In genomic region chr3:65018801-65019200, GRCh38 we compare ENCODE assay signal across 19 cellular contexts.
"Had no signal": no experiment of that assay in that cellular context is flagged by ENCODE, and none has a peak within 500 bp of the region (broad histone marks: within the 10 kb centered on the region; RNA-seq: fewer than 3 reads in every experiment).

No MANE protein-coding gene starts in this region.

- H3K4me1 Mint-ChIP-seq: activated CD4-positive, alpha-beta T cell treated with anti-CD3 and anti-CD28 coated beads for 36 hours; naive B cell; stimulated activated naive CD8-positive, alpha-beta T cell treated with anti-CD3 and anti-CD28 coated beads, Interleukin-15, amount 100 ng/mL, for 72 hours had no signal

- H3K27me3 Mint-ChIP-seq: activated CD4-positive, alpha-beta memory T cell treated with anti-CD3 and anti-CD28 coated beads for 36 hours; activated CD4-positive, alpha-beta T cell treated with anti-CD3 and anti-CD28 coated beads for 36 hours; activated naive CD8-positive, alpha-beta T cell; dendritic cell treated with granulocyte-macrophage colony-stimulating factor and Interleukin-4, amounts not matched to agents 40 ng/mL and 50 ng/mL, for 4 days; naive B cell; stimulated activated naive CD8-positive, alpha-beta T cell treated with anti-CD3 and anti-CD28 coated beads, Interleukin-15, amount 100 ng/mL, for 72 hours had no signal

- H3K27ac ChIP-seq: neural progenitor cell, suprapubic skin had no signal

- H3K4me3 ChIP-seq: mucosa of descending colon, neural progenitor cell, smooth muscle cell, suprapubic skin had no signal

- H3K27me3 ChIP-seq: neural progenitor cell, suprapubic skin had no signal

- H3K9me3 Mint-ChIP-seq: activated CD4-positive, alpha-beta memory T cell treated with anti-CD3 and anti-CD28 coated beads for 36 hours; neural progenitor cell had no signal

- H3K27ac Mint-ChIP-seq: activated CD4-positive, alpha-beta memory T cell treated with anti-CD3 and anti-CD28 coated beads for 36 hours; activated CD4-positive, alpha-beta T cell treated with anti-CD3 and anti-CD28 coated beads for 36 hours; activated naive CD8-positive, alpha-beta T cell; activated T-helper 1 cell treated with anti-CD3 and anti-CD28 coated beads, Interleukin-12 subunit alpha, Interleukin-12 subunit beta, Interleukin-2, Interleukin-4 antibody, amounts not matched to agents 30 ng/mL and 10 ng/mL and 1 ng/mL, durations not matched to agents 14 hours and 24 hours and 36 hours; dendritic cell treated with granulocyte-macrophage colony-stimulating factor and Interleukin-4, amounts not matched to agents 40 ng/mL and 50 ng/mL, for 4 days; naive B cell; neural progenitor cell; stimulated activated naive CD8-positive, alpha-beta T cell treated with anti-CD3 and anti-CD28 coated beads, Interleukin-15, amount 100 ng/mL, for 72 hours; WTC11 had no signal

- ATAC-seq: activated CD4-positive, alpha-beta T cell treated with anti-CD3 and anti-CD28 coated beads for 36 hours; left cardiac atrium; mucosa of descending colon; sciatic nerve; stimulated activated naive CD8-positive, alpha-beta T cell treated with anti-CD3 and anti-CD28 coated beads, Interleukin-15, amount 100 ng/mL, for 72 hours had no signal

- H3K36me3 ChIP-seq: neural progenitor cell, suprapubic skin had no signal

- DNase-seq: activated CD4-positive, alpha-beta memory T cell treated with anti-CD3 and anti-CD28 coated beads for 36 hours; activated CD4-positive, alpha-beta T cell treated with anti-CD3 and anti-CD28 coated beads for 36 hours; activated gamma-delta T cell treated with Interleukin-2 at 50 U/mL for 16 hours; activated T-cell treated with anti-CD3 and anti-CD28 coated beads for 4 hours; effector CD8-positive, alpha-beta T cell; left cardiac atrium; mucosa of descending colon; naive B cell; stimulated activated CD4-positive, alpha-beta T cell treated with anti-CD3 and anti-CD28 coated beads, Interleukin-4, amount 100 ng/mL, for 1 hour; stimulated activated naive CD8-positive, alpha-beta T cell treated with anti-CD3 and anti-CD28 coated beads, Interleukin-15, amount 100 ng/mL, for 72 hours; trophoblast cell had no signal

- H3K9me3 ChIP-seq: mucosa of descending colon, suprapubic skin had no signal

- H3K36me3 Mint-ChIP-seq: activated CD4-positive, alpha-beta memory T cell treated with anti-CD3 and anti-CD28 coated beads for 36 hours; activated naive CD8-positive, alpha-beta T cell; naive B cell; neural progenitor cell; WTC11 had no signal

- H3K4me3 Mint-ChIP-seq: activated CD4-positive, alpha-beta memory T cell treated with anti-CD3 and anti-CD28 coated beads for 36 hours; activated CD4-positive, alpha-beta T cell treated with anti-CD3 and anti-CD28 coated beads for 36 hours; activated naive CD8-positive, alpha-beta T cell; activated T-helper 1 cell treated with anti-CD3 and anti-CD28 coated beads, Interleukin-12 subunit alpha, Interleukin-12 subunit beta, Interleukin-2, Interleukin-4 antibody, amounts not matched to agents 30 ng/mL and 10 ng/mL and 1 ng/mL, durations not matched to agents 14 hours and 24 hours and 36 hours; dendritic cell treated with granulocyte-macrophage colony-stimulating factor and Interleukin-4, amounts not matched to agents 40 ng/mL and 50 ng/mL, for 4 days; naive B cell; neural progenitor cell; stimulated activated naive CD8-positive, alpha-beta T cell treated with anti-CD3 and anti-CD28 coated beads, Interleukin-15, amount 100 ng/mL, for 72 hours; WTC11 had no signal
